In genomic region chr16:71807905-71808592, GRCh38 we compare ENCODE assay signal across 8 cellular contexts. TPM values are rescaled to one million over a fixed set of nuclear protein-coding genes. Genes with fewer than 3 reads are reported as not detected.
DNase-seq lines count a peak whose midpoint lies in the region; ATAC-seq and TF ChIP-seq lines count a peak whose summit lies in the region.

No MANE protein-coding gene starts in this region.

- peak overlapping the region; percentile 86 to 90 (median 86) for H3K4me3 ChIP-seq in right lobe of liver

- peaks cover 0 to 4% (median 0%) of the 10 kb centered on the region in 4 donors for H3K36me3 ChIP-seq in right lobe of liver

- no peak for TF ChIP-seq POLR2A in right lobe of liver (IDR thresholded peaks at IDR 0.05)

- WGBS in right lobe of liver (ENCODE audit: insufficient coverage, low coverage, low lambda C conversion rate, missing lambda C conversion rate): 0% methylated on average over 20 of the region's 44 CpGs

- no peak for TF ChIP-seq CTCF in 22Rv1 (IDR thresholded peaks at IDR 0.05)
- TF ChIP-seq CTCF in right lobe of liver (IDR thresholded peaks at IDR 0.05): no peak

- DNase-seq in SK-MEL-5 (ENCODE audit: low read depth, low spot score) (peak; percentile 17), cerebellar cortex (ENCODE audit: low spot score) (peak; percentile 12), right lobe of liver (peak in 2 of 3 donors; percentile 23 to 62), dedifferentiated amniotic fluid mesenchymal stem cell (ENCODE audit: extremely low spot score) (no peak)
- peak; percentile 14 to 44 (median 38) for DNase-seq in stimulated activated CD4-positive, alpha-beta T cell treated with anti-CD3 and anti-CD28 coated beads, TNF-alpha, amount 100 ng/mL, for 48 hours (ENCODE audit: low read depth in 3 of 3)

- intact Hi-C loops in right lobe of liver (cut with DNase I): no loop called here

- no peaks in the 10 kb centered on the region for H3K27me3 ChIP-seq in right lobe of liver

- peak overlapping the region; percentile 92 for H3K27ac ChIP-seq in 22Rv1
- H3K27ac ChIP-seq in right lobe of liver: peak overlapping the region; percentile 96 to 99 (median 97)

- H3K9me3 ChIP-seq in right lobe of liver: no peaks in the 10 kb centered on the region

- peak; percentile 25 for ATAC-seq in GM18508 (IDR thresholded peaks at IDR 0.05; ENCODE audit: insufficient read depth, unreplicated experiment)
- peak; percentile 41 for ATAC-seq in HG03045 (IDR thresholded peaks at IDR 0.05; ENCODE audit: unreplicated experiment)
- ATAC-seq in right lobe of liver: peak; percentile 27 to 35 (median 30)

- in situ Hi-C loops in SK-MEL-5 (cut with HindIII; ENCODE audit: low pct_unique_long_range_greater_than_20kb, low sequenced_read_pairs): no loop called here

- peaks cover 0 to 36% (median 14%) of the 10 kb centered on the region in 4 donors for H3K4me1 ChIP-seq in right lobe of liver

RNA-seq across cellular contexts. Expression of gene AP1G1, which starts 0.6 kb away (rescaled TPM):
- 47.8 and 49.3 TPM in 2 replicates for total RNA-seq in SK-MEL-5 (2014; rRNA removed; shearing (Covaris generic))
- polyA plus RNA-seq in SK-MEL-5 (2015; cell fraction: cytosol; rRNA removed): 29.5 and 53.8 TPM in 2 replicates
- 82.7 and 86.8 TPM in 2 replicates for polyA plus RNA-seq in SK-MEL-5 (2015; cell fraction: nucleus; rRNA removed)
- 10 to 100 TPM; 47.8 to 54.1 (median 52.5) TPM for total RNA-seq in right lobe of liver

RNA-seq across cellular contexts. Expression of gene ATXN1L, which starts 37.7 kb away (rescaled TPM):
- total RNA-seq in SK-MEL-5 (2014; rRNA removed; shearing (Covaris generic)): 10.3 and 10.5 TPM in 2 replicates
- 11.9 and 16.9 TPM in 2 replicates for polyA plus RNA-seq in SK-MEL-5 (2015; cell fraction: cytosol; rRNA removed)
- 25.8 and 27.2 TPM in 2 replicates for polyA plus RNA-seq in SK-MEL-5 (2015; cell fraction: nucleus; rRNA removed)
- 10 to 100 TPM in 3 of 6 experiments, 1 to 10 TPM in 3; 9.2 to 11.9 (median 10.3) TPM for total RNA-seq in right lobe of liver
